Comparison of ENCODE assay signal across 29 cellular contexts in genomic region chr5:76643371-76643770, GRCh38. TPM values are rescaled to one million over a fixed set of nuclear protein-coding genes. Genes with fewer than 3 reads are reported as not detected.
"Had no signal": no experiment of that assay in that cellular context is flagged by ENCODE, and none has a peak within 500 bp of the region (broad histone marks: within the 10 kb centered on the region; RNA-seq: fewer than 3 reads in every experiment).

No MANE protein-coding gene starts in this region.

- H3K9ac ChIP-seq: KMS-11 had no signal

- DNase-seq: activated CD4-positive, alpha-beta T cell treated with anti-CD3 and anti-CD28 coated beads, Interleukin-2, amount 10 ng/mL, durations not matched to agents 24 days and 14 days; activated CD4-positive, alpha-beta T cell treated with anti-CD3 and anti-CD28 coated beads, Interleukin-2, amount 50 U/mL, for 4 hours; activated CD8-positive, alpha-beta T cell treated with anti-CD3 and anti-CD28 coated beads for 36 hours; activated effector memory CD4-positive, alpha-beta T cell treated with anti-CD3 and anti-CD28 coated beads, Interleukin-2, amount 50 U/mL, for 16 hours; activated naive CD4-positive, alpha-beta T cell treated with Interleukin-2 at 50 U/mL for 16 hours; activated T-cell treated with anti-CD3 and anti-CD28 coated beads, Interleukin-2, amount 50 U/mL, for 1 hour; activated T-cell treated with anti-CD3 and anti-CD28 coated beads, Interleukin-2, amount 50 U/mL, for 72 hours; anterior cingulate cortex; central memory CD4-positive, alpha-beta T cell; MM.1S; MV-4-11; NCI-H1092; NCI-H1436 treated with DMSO at 0.1 percent for 48 hours; NCI-H1694 treated with DMSO at 0.1 percent for 48 hours; NCI-H2029; NCI-H345; NCI-H524 treated with DMSO at 0.1 percent for 48 hours; SHP77; SJCRH30; T-cell; T1000 had no signal

- H3K27me3 ChIP-seq: brain microvascular endothelial cell, SJCRH30 had no signal

- ATAC-seq: activated CD8-positive, alpha-beta T cell treated with anti-CD3 and anti-CD28 coated beads for 36 hours; activated naive CD4-positive, alpha-beta T cell treated with anti-CD3 and anti-CD28 coated beads, Interleukin-2, amount 50 U/mL, for 72 hours; activated T-cell treated with anti-CD3 and anti-CD28 coated beads, Interleukin-2, amount 50 U/mL, for 72 hours; activated T-helper 17 cell treated with anti-CD3 and anti-CD28 coated beads, Interleukin-2, amount 50 U/mL, for 72 hours; Panc1; T-cell had no signal

- H3K27ac ChIP-seq: KMS-11, SJCRH30, SK-N-MC had no signal

- H3K4me2 ChIP-seq: KMS-11 had no signal

- H3K4me3 ChIP-seq: SJCRH30, SK-N-MC had no signal

- H3K36me3 ChIP-seq: brain microvascular endothelial cell, SJCRH30 had no signal

RNA-seq across cellular contexts. Expression of gene F2RL2, which starts 20.2 kb away (rescaled TPM):
- total RNA-seq: activated CD4-positive, alpha-beta T cell treated with anti-CD3 and anti-CD28 coated beads, Interleukin-2, amount 10 ng/mL, durations not matched to agents 24 days and 14 days; activated CD8-positive, alpha-beta memory T cell treated with anti-CD3 and anti-CD28 coated beads for 36 hours; activated CD8-positive, alpha-beta T cell treated with anti-CD3 and anti-CD28 coated beads for 36 hours; activated naive CD4-positive, alpha-beta T cell treated with anti-CD3 and anti-CD28 coated beads, Interleukin-2, amount 50 U/mL, for 72 hours; activated T-cell treated with anti-CD3 and anti-CD28 coated beads, Interleukin-2, amount 50 U/mL, for 72 hours; T-helper 2 cell treated with Interferon-gamma antibody and Interleukin-4, amounts not matched to agents 100 ng/mL and 5 ng/mL, for 36 hours had no signal
